In genomic region chr5:172370237-172370640, GRCh38 we compare ENCODE assay signal across 16 cellular contexts.
DNase-seq lines count a peak whose midpoint lies in the region; ATAC-seq and TF ChIP-seq lines count a peak whose summit lies in the region.
"Had no signal": no experiment of that assay in that cellular context is flagged by ENCODE, and none has a peak within 500 bp of the region (broad histone marks: within the 10 kb centered on the region; RNA-seq: fewer than 3 reads in every experiment).

No MANE protein-coding gene starts in this region.

- peaks cover 53% of the 10 kb centered on the region for H3K36me3 Mint-ChIP-seq in MCF 10A (ENCODE audit: insufficient read depth, unreplicated experiment)

- no peak overlapping the region for H3K9ac ChIP-seq in mammary epithelial cell (ENCODE audit: insufficient read depth, low read length)

- H3K27me3 Mint-ChIP-seq in MCF 10A (ENCODE audit: insufficient read depth, unreplicated experiment): no peaks in the 10 kb centered on the region

- CTCF ChIA-PET in MCF 10A (lab: Yijun Ruan, JAX): interaction anchor here (0.5 to 2.7 kb wide), 10 partner anchors 9 to 1692 kb away, joined by 3 to 11 read pairs (median 4); no protein-coding TSS in a partner anchor
- CTCF ChIA-PET in mammary epithelial cell (lab: Charles Lee; ENCODE audit: low non-redundant PET): no interaction called here

- dilution Hi-C loops in mammary epithelial cell (cut with HindIII; ENCODE audit: low sequenced_read_pairs): no loop called here

- no peaks in the 10 kb centered on the region for H3K79me2 ChIP-seq in mammary epithelial cell (ENCODE audit: insufficient read depth, low read length)

- H3K4me1 Mint-ChIP-seq in MCF 10A (ENCODE audit: insufficient read depth, unreplicated experiment): peaks cover 11% of the 10 kb centered on the region
- H3K4me1 Mint-ChIP-seq: nephron progenitor cell had no signal

- 97% methylated on average over 3 of the region's 4 CpGs for WGBS in mammary epithelial cell (ENCODE audit: low coverage, missing lambda C conversion rate)

- H3K4me2 ChIP-seq in mammary epithelial cell (ENCODE audit: insufficient read depth, low read depth, low read length): no peak overlapping the region

- H4K20me1 ChIP-seq in mammary epithelial cell (ENCODE audit: insufficient read depth, low read length): no peaks in the 10 kb centered on the region

- peak; percentile 31 for DNase-seq in MCF 10A (ENCODE audit: unreplicated experiment)
- no peak for DNase-seq in mammary epithelial cell
- DNase-seq in cerebellar cortex (ENCODE audit: low spot score): peak; percentile 51
- DNase-seq in medulla oblongata (ENCODE audit: extremely low spot score): peak; percentile 88
- peak in 32 of 49 donors; percentile 10 to 66 (median 46) for DNase-seq in substantia nigra (lab: John Stamatoyannopoulos, UW)
- no peak for DNase-seq in mucosa of descending colon
- DNase-seq in GM20000 (ENCODE audit: low spot score): no peak
- DNase-seq: activated CD4-positive, alpha-beta T cell treated with anti-CD3 and anti-CD28 coated beads, Interleukin-2, amount 50 U/mL, for 1 hour; GF-D8; left lung; NCI-H187; SHP77 treated with DMSO at 0.1 percent for 48 hours had no signal

- H3K9me3 ChIP-seq in mammary epithelial cell (replicated peaks; ENCODE audit: insufficient read depth, low read length): peaks cover 4% of the 10 kb centered on the region
- H3K9me3 ChIP-seq in mucosa of descending colon: peaks cover 12% of the 10 kb centered on the region

- no peak for TF ChIP-seq CTCF in MCF 10A (IDR thresholded peaks at IDR 0.05; ENCODE audit: unreplicated experiment)
- no peak for TF ChIP-seq CTCF in mammary epithelial cell (conservative IDR thresholded peaks at IDR 0.05 in 1 of 2, IDR thresholded peaks at IDR 0.05 in 1 of 2; ENCODE audit: extremely low read depth in 1 of 2, insufficient read depth in 1 of 2, low read depth in 1 of 2, low read length in 2 of 2)
- no peak for TF ChIP-seq CTCF in mucosa of descending colon (IDR thresholded peaks at IDR 0.05)
- no peak for TF ChIP-seq CTCF in GM20000 (IDR thresholded peaks at IDR 0.05; ENCODE audit: extremely low read depth, missing control alignments)

- no peaks in the 10 kb centered on the region for H3K27me3 ChIP-seq in mammary epithelial cell (ENCODE audit: insufficient read depth, low read length)
- H3K27me3 ChIP-seq: left lung had no signal

- H3K4me3 Mint-ChIP-seq in MCF 10A (ENCODE audit: unreplicated experiment): no peak overlapping the region
- H3K4me3 Mint-ChIP-seq: activated naive CD8-positive, alpha-beta T cell; activated T-helper 1 cell treated with anti-CD3 and anti-CD28 coated beads, Interleukin-12 subunit alpha, Interleukin-12 subunit beta, Interleukin-2, Interleukin-4 antibody, amounts not matched to agents 30 ng/mL and 10 ng/mL and 1 ng/mL, durations not matched to agents 14 hours and 24 hours and 36 hours; nephron progenitor cell had no signal

- no peak overlapping the region for H2AFZ ChIP-seq in mammary epithelial cell (ENCODE audit: low read depth, low read length)

- H3K36me3 ChIP-seq in mammary epithelial cell (ENCODE audit: insufficient read depth, low read length) (no peaks in the 10 kb centered on the region), mucosa of descending colon (ENCODE audit: low read depth) (no peaks in the 10 kb centered on the region)

- intact Hi-C loops in MCF 10A (cut with micrococcal nuclease) (no loop called here), mammary epithelial cell (cut with micrococcal nuclease) (loop anchor here (2.0 to 10.0 kb wide), 3 partner anchors 77 to 265 kb away; partner anchors contain the start of gene STK10), mucosa of descending colon (cut with DNase I, micrococcal nuclease) (no loop called here)

- H3K4me3 ChIP-seq in mammary epithelial cell (replicated peaks in 1 of 3; ENCODE audit: insufficient read depth in 1 of 3, low read depth in 2 of 3, low read length in 3 of 3) (no peak overlapping the region), mucosa of descending colon (no peak overlapping the region)
- H3K4me3 ChIP-seq: left lung had no signal

- POLR2A ChIA-PET in MCF 10A (lab: Yijun Ruan, JAX): interaction anchor here (0.8 to 1.4 kb wide), 4 partner anchors 10 to 57 kb away, joined by 3 to 5 read pairs (median 3); no protein-coding TSS in a partner anchor

- no peak for ATAC-seq in mucosa of descending colon
- no peak for ATAC-seq in HG02970 (IDR thresholded peaks at IDR 0.05; ENCODE audit: low FRiP score, unreplicated experiment)

- no TSS peak for BruUV-seq in MCF 10A (replicated peaks; lab: Mats Ljungman, UMichigan)
- no TSS peak for BruUV-seq in mammary epithelial cell (replicated peaks; lab: Mats Ljungman, UMichigan)

- in situ Hi-C loops in mammary epithelial cell (cut with MboI; ENCODE audit: low sequenced_read_pairs in 2 of 2): no loop called here

- peaks cover 16% of the 10 kb centered on the region for H3K9me3 Mint-ChIP-seq in MCF 10A (ENCODE audit: unreplicated experiment)

- no peak overlapping the region for H3K27ac Mint-ChIP-seq in MCF 10A (ENCODE audit: low read depth, unreplicated experiment)
- H3K27ac Mint-ChIP-seq: activated naive CD8-positive, alpha-beta T cell; activated T-helper 1 cell treated with anti-CD3 and anti-CD28 coated beads, Interleukin-12 subunit alpha, Interleukin-12 subunit beta, Interleukin-2, Interleukin-4 antibody, amounts not matched to agents 30 ng/mL and 10 ng/mL and 1 ng/mL, durations not matched to agents 14 hours and 24 hours and 36 hours; nephron progenitor cell had no signal

- no peak overlapping the region for H3K27ac ChIP-seq in mammary epithelial cell (ENCODE audit: insufficient read depth, low read depth, low read length)
- H3K27ac ChIP-seq in substantia nigra (ENCODE audit: low read depth, low read length, poor library complexity, severe bottlenecking): no peak overlapping the region
- H3K27ac ChIP-seq: left lung had no signal

- peaks cover 4% of the 10 kb centered on the region for H3K4me1 ChIP-seq in mammary epithelial cell (ENCODE audit: insufficient read depth, low read length)
- H3K4me1 ChIP-seq in mucosa of descending colon (ENCODE audit: low read depth): no peaks in the 10 kb centered on the region

Comparison
In these comparisons a context has a peak if more than half of its experiments do, and no peak if none do; other contexts are left out.
1. DNase-seq: peak in MCF 10A (single experiment), cerebellar cortex (single experiment), medulla oblongata (single experiment) and substantia nigra (32 of 49); none in mammary epithelial cell (single experiment), mucosa of descending colon (0 of 3) and GM20000 (single experiment).